In the genomic region with DNA sequence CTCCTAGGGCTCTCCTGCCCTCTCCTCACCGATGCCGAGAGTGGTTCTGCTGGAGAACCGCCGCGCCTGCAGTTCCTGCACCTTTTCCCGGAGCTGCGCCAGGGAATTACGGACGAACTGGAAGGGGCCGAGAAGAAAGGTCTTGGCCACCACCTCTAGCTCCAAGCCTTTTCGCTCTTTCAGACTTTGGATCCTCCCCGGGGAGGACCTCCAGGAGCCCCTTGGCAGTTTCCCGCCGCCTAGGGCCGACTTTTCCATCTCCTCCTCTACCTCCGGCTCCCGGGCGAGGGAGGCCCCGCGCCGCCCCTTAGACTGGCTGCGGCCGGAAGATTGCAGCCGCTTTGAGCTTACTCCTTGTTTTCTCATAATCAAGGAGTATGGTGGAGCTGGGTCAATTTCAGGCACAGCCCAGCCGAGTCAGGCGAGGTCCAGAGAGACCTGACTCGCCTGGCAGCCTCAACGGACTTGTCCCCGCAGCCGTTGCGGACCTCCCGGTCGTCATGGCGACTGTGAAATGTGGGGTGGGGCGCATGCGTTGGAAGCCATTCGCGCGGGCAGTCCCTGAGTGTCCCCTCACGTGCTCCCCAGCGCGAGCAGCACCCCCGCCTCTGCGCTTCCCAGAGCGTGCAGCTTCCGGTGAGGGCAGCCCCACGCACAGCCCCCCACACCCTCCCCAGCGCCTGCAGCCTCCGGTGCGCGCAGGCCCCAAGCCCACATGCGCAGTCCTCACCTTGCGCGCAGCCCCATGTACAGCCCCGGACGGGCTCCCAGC, we compare ENCODE assay signal across 8 cellular contexts.
A peak's percentile ranks its signal among the peaks of the same experiment; 100 is the strongest.
DNase-seq lines count a peak whose midpoint lies in the region; ATAC-seq and TF ChIP-seq lines count a peak whose summit lies in the region.

A gene (minus strand): TSS at position 466 of the 772 bp plus-strand sequence. CDS start 100 bp downstream, at position 366.

- peaks cover 33% of the 10 kb centered on the region for H3K27me3 Mint-ChIP-seq in nephron progenitor cell (ENCODE audit: low read depth, poor library complexity)

- H3K27me3 ChIP-seq in subcutaneous abdominal adipose tissue (ENCODE audit: control insufficient read depth in 5 of 5, insufficient read depth in 4 of 5, low read length in 5 of 5): peaks cover 0 to 5% (median 0%) of the 10 kb centered on the region in 5 donors

- peaks cover 33% of the 10 kb centered on the region for H3K4me1 Mint-ChIP-seq in nephron progenitor cell

- peak within 1 kb of the TSS; percentile 71 to 78 (median 72) for H3K4me3 ChIP-seq in subcutaneous abdominal adipose tissue (ENCODE audit: low read depth in 1 of 5, low read length in 5 of 5)

- TF ChIP-seq CTCF in nephron progenitor cell (IDR thresholded peaks at IDR 0.05): no peak

- H3K27ac ChIP-seq in subcutaneous abdominal adipose tissue (ENCODE audit: low read depth, low read length): no peak within 1 kb of the TSS

- no peaks in the 10 kb centered on the region for H3K9me3 ChIP-seq in subcutaneous abdominal adipose tissue (ENCODE audit: control insufficient read depth in 5 of 5, low read length in 5 of 5)

- H3K9ac ChIP-seq in subcutaneous abdominal adipose tissue (ENCODE audit: low read length in 5 of 5): peak within 1 kb of the TSS in 3 of 5 donors; percentile 2 to 47 (median 31)

- H3K4me3 Mint-ChIP-seq in nephron progenitor cell: peak within 1 kb of the TSS; percentile 90

- ATAC-seq in GM18502 (IDR thresholded peaks at IDR 0.05; ENCODE audit: poor library complexity, unreplicated experiment) (peak; percentile 68), HG03354 (IDR thresholded peaks at IDR 0.05; ENCODE audit: poor library complexity, severe bottlenecking, unreplicated experiment) (peak; percentile 91)

- DNase-seq in NCI-H774 (lab: John Stamatoyannopoulos, UW) (peak; percentile 95), foreskin melanocyte (peak; percentile 62), nephron progenitor cell (peak; percentile 85)
- DNase-seq in activated naive CD4-positive, alpha-beta T cell treated with Interleukin-2 at 50 U/mL for 16 hours: peak; percentile 37
- DNase-seq in NK-92 treated with Interleukin-12 subunit alpha and Interleukin-12 subunit beta, amount 100 ng/mL, for 24 hours (lab: John Stamatoyannopoulos, UW): no peak

- H3K36me3 ChIP-seq in subcutaneous abdominal adipose tissue (ENCODE audit: control insufficient read depth in 5 of 5, insufficient read depth in 5 of 5, low read length in 5 of 5): no peaks in the 10 kb centered on the region

- H3K36me3 Mint-ChIP-seq in nephron progenitor cell (ENCODE audit: low read depth): peaks cover 4% of the 10 kb centered on the region

- H3K9me3 Mint-ChIP-seq in nephron progenitor cell: no peaks in the 10 kb centered on the region

- H3K4me1 ChIP-seq in subcutaneous abdominal adipose tissue (ENCODE audit: control insufficient read depth in 5 of 5, insufficient read depth in 5 of 5, low read length in 5 of 5): peaks cover 0 to 15% (median 14%) of the 10 kb centered on the region in 5 donors

- peak within 1 kb of the TSS; percentile 94 for H3K27ac Mint-ChIP-seq in nephron progenitor cell
